Comparison of ENCODE assay signal across 2 cellular contexts in genomic region chr9:87239312-87239711, GRCh38.
TF ChIP-seq lines count a peak whose summit lies in the region.

No MANE protein-coding gene starts in this region.

TF ChIP-seq in SK-N-SH, 30 proteins besides CTCF, POLR2A, EP300 and RAD21 (continued from another document):
- TF ChIP-seq TCF12 (IDR thresholded peaks at IDR 0.05) (no peak), CHD2 (IDR thresholded peaks at IDR 0.05; ENCODE audit: low read length, partially characterized antibody) (no peak)

TF ChIP-seq in SK-N-SH treated with all-trans-retinoic acid at 6 μM for 48 hours, 23 proteins besides CTCF, POLR2A, EP300 and RAD21 (continued from another document):
- no peak for TF ChIP-seq TSHZ2 (CRISPR knock-in tag; IDR thresholded peaks at IDR 0.05)
- TF ChIP-seq CSDC2 (CRISPR knock-in tag; IDR thresholded peaks at IDR 0.05): no peak
- TF ChIP-seq TOX (CRISPR knock-in tag; IDR thresholded peaks at IDR 0.05; ENCODE audit: borderline replicate concordance): no peak
- TF ChIP-seq OSR1 (CRISPR knock-in tag; IDR thresholded peaks at IDR 0.05): no peak
- TF ChIP-seq PPARA (CRISPR knock-in tag; IDR thresholded peaks at IDR 0.05; ENCODE audit: borderline replicate concordance): no peak
- no peak for TF ChIP-seq PATZ1 (CRISPR knock-in tag; IDR thresholded peaks at IDR 0.05; ENCODE audit: borderline replicate concordance)
- TF ChIP-seq ZNF70 (CRISPR knock-in tag; IDR thresholded peaks at IDR 0.05): no peak
- no peak for TF ChIP-seq ZNF565 (CRISPR knock-in tag; conservative IDR thresholded peaks at IDR 0.05; ENCODE audit: low read depth)
- no peak for TF ChIP-seq RARB (CRISPR knock-in tag; IDR thresholded peaks at IDR 0.05)
- no peak for TF ChIP-seq ZFP3 (CRISPR knock-in tag; IDR thresholded peaks at IDR 0.05)
- no peak for TF ChIP-seq SNAI2 (CRISPR knock-in tag; IDR thresholded peaks at IDR 0.05)
